21 cellular contexts compared by ENCODE assay signal in genomic region chr14:103436533-103436932, GRCh38. TPM values are rescaled to one million over a fixed set of nuclear protein-coding genes. Genes with fewer than 3 reads are reported as not detected.
DNase-seq lines count a peak whose midpoint lies in the region; ATAC-seq, FAIRE-seq and TF ChIP-seq lines count a peak whose summit lies in the region.
"Had no signal": no experiment of that assay in that cellular context is flagged by ENCODE, and none has a peak within 500 bp of the region (broad histone marks: within the 10 kb centered on the region; RNA-seq: fewer than 3 reads in every experiment).

No MANE protein-coding gene starts in this region.

- H4K5ac ChIP-seq in IMR-90 (ENCODE audit: low read depth, low read length): no peak overlapping the region

- FAIRE-seq in K562 (lab: Jason Lieb, UNC): no peak
- no peak for FAIRE-seq in keratinocyte (lab: Jason Lieb, UNC)
- FAIRE-seq: frontal cortex, GM12892 had no signal

- in situ Hi-C loops in IMR-90 (cut with MboI; ENCODE audit: low sequenced_read_pairs): no loop called here
- in situ Hi-C loops in K562 (cut with MboI): no loop called here

- BruUV-seq in IMR-90 (replicated peaks; lab: Mats Ljungman, UMichigan): no TSS peak
- no TSS peak for BruUV-seq in K562 (replicated peaks; lab: Mats Ljungman, UMichigan)

- no peak overlapping the region for H3K4ac ChIP-seq in IMR-90 (ENCODE audit: low read depth, low read length)

- intact Hi-C loops in IMR-90 (cut with micrococcal nuclease): no loop called here
- intact Hi-C loops in K562 (cut with micrococcal nuclease): no loop called here

- no peak overlapping the region for H3K56ac ChIP-seq in IMR-90 (ENCODE audit: extremely low read depth, insufficient read depth, low read length)

- H3K27me3 ChIP-seq in CD4-positive, CD25-positive, alpha-beta regulatory T cell (ENCODE audit: control insufficient read depth, insufficient read depth, low read length): no peaks in the 10 kb centered on the region
- H3K27me3 ChIP-seq in IMR-90 (ENCODE audit: control insufficient read depth, insufficient read depth, low read length) (no peaks in the 10 kb centered on the region), K562 (ENCODE audit: control insufficient read depth in 2 of 2, insufficient read depth in 2 of 2, low read length in 2 of 2) (no peaks in the 10 kb centered on the region), keratinocyte (ENCODE audit: control insufficient read depth, extremely low read depth, insufficient read depth, low read length) (no peaks in the 10 kb centered on the region)

- no peak overlapping the region for H2BK15ac ChIP-seq in IMR-90 (ENCODE audit: low read depth, low read length)

- H3K27ac Mint-ChIP-seq in CD4-positive, CD25-positive, alpha-beta regulatory T cell: peak overlapping the region in 2 of 3 donors; percentile 71 to 86
- H3K27ac Mint-ChIP-seq: activated B cell treated with CpG ODN at 0.5 μM for 24 hours had no signal

- H2AFZ ChIP-seq in IMR-90 (replicated peaks; ENCODE audit: low read length, poor library complexity) (no peak overlapping the region), K562 (ENCODE audit: low read depth, low read length) (no peak overlapping the region), keratinocyte (ENCODE audit: control insufficient read depth, low read length) (no peak overlapping the region)

- H3K4me3 Mint-ChIP-seq in CD4-positive, CD25-positive, alpha-beta regulatory T cell: no peak overlapping the region
- H3K4me3 Mint-ChIP-seq: activated B cell treated with CpG ODN at 0.5 μM for 24 hours had no signal

- H2AK9ac ChIP-seq in IMR-90 (replicated peaks; ENCODE audit: low read depth, low read length, poor library complexity): no peak overlapping the region

- no peak overlapping the region for H4K91ac ChIP-seq in IMR-90 (ENCODE audit: insufficient read depth, low read depth, low read length)

- no peak overlapping the region for H3K4me3 ChIP-seq in CD4-positive, CD25-positive, alpha-beta regulatory T cell (ENCODE audit: low read depth, low read length)
- H3K4me3 ChIP-seq in IMR-90 (ENCODE audit: insufficient read depth, low read depth, low read length) (no peak overlapping the region), K562 (no peak overlapping the region), keratinocyte (ENCODE audit: control insufficient read depth in 2 of 3, extremely low read depth in 1 of 3, insufficient read depth in 2 of 3, low read depth in 1 of 3, low read length in 3 of 3) (no peak overlapping the region)
- H3K4me3 ChIP-seq: left ventricle myocardium inferior had no signal

- no peaks in the 10 kb centered on the region for H3K4me1 ChIP-seq in CD4-positive, CD25-positive, alpha-beta regulatory T cell (ENCODE audit: control insufficient read depth, insufficient read depth, low read length, poor library complexity, severe bottlenecking)
- peaks cover 1% of the 10 kb centered on the region; the same call in 1 of the 2 replicates for H3K4me1 ChIP-seq in IMR-90 (ENCODE audit: control insufficient read depth, insufficient read depth, low read length)
- H3K4me1 ChIP-seq in K562 (replicated peaks in 1 of 2; ENCODE audit: control insufficient read depth in 2 of 2, insufficient read depth in 2 of 2, low read length in 2 of 2): no peaks in the 10 kb centered on the region
- no peaks in the 10 kb centered on the region for H3K4me1 ChIP-seq in keratinocyte (ENCODE audit: control insufficient read depth, extremely low read depth, insufficient read depth, low read length)

- TF ChIP-seq RAD21 in IMR-90 (IDR thresholded peaks at IDR 0.05; ENCODE audit: low read length) (no peak), K562 (CRISPR knock-in tag; conservative IDR thresholded peaks at IDR 0.05 in 1 of 2, IDR thresholded peaks at IDR 0.05 in 1 of 2) (no peak)

- H4K8ac ChIP-seq in IMR-90 (ENCODE audit: low read depth in 2 of 2, low read length in 2 of 2): no peak overlapping the region

- TF ChIP-seq CTCF in IMR-90 (conservative IDR thresholded peaks at IDR 0.05; ENCODE audit: low read depth, low read length) (no peak), K562 (IDR thresholded peaks at IDR 0.05 in 2 of 3, conservative IDR thresholded peaks at IDR 0.05 in 1 of 3; ENCODE audit: insufficient read depth in 2 of 3, low read depth in 1 of 3, low read length in 3 of 3) (no peak), keratinocyte (optimal IDR thresholded peaks at IDR 0.05 in 1 of 3, IDR thresholded peaks at IDR 0.05 in 1 of 3, conservative IDR thresholded peaks at IDR 0.05 in 1 of 3; ENCODE audit: extremely low read depth in 1 of 3, insufficient read depth in 2 of 3, low read length in 3 of 3) (no peak)

- TF ChIP-seq POLR2A in IMR-90 (IDR thresholded peaks at IDR 0.05; ENCODE audit: low read depth, low read length): no peak
- TF ChIP-seq POLR2A in K562 (conservative IDR thresholded peaks at IDR 0.05): no peak

- POLR2A ChIA-PET in IMR-90 (lab: Charles Lee; ENCODE audit: unreplicated experiment): no interaction called here
- POLR2A ChIA-PET in K562 (lab: Yijun Ruan, JAX): interaction anchor here (0.9 to 1.9 kb wide), 2 partner anchors 9 to 55 kb away, joined by 3 to 6 read pairs; no protein-coding TSS in a partner anchor

- H2BK5ac ChIP-seq in IMR-90 (ENCODE audit: low read depth, low read length, poor library complexity, severe bottlenecking): peak overlapping the region; percentile 15

- no peaks in the 10 kb centered on the region for H3K9me3 Mint-ChIP-seq in CD4-positive, CD25-positive, alpha-beta regulatory T cell
- H3K9me3 Mint-ChIP-seq: activated B cell treated with CpG ODN at 0.5 μM for 24 hours had no signal

- H3K9me1 ChIP-seq in IMR-90 (ENCODE audit: insufficient read depth, low read length): peaks cover 1% of the 10 kb centered on the region; the same call in 1 of the 2 replicates
- H3K9me1 ChIP-seq in K562 (ENCODE audit: control insufficient read depth, insufficient read depth, low read length): no peaks in the 10 kb centered on the region
- no peaks in the 10 kb centered on the region for H3K9me1 ChIP-seq in keratinocyte (ENCODE audit: control insufficient read depth, extremely low read depth, insufficient read depth, low read length)

- H3K9ac ChIP-seq in IMR-90 (ENCODE audit: low read depth, low read length): no peak overlapping the region
- H3K9ac ChIP-seq in K562 (ENCODE audit: insufficient read depth in 1 of 2, low read depth in 2 of 2, low read length in 2 of 2): no peak overlapping the region
- H3K9ac ChIP-seq in keratinocyte (ENCODE audit: control insufficient read depth, extremely low read depth, insufficient read depth, low read length): no peak overlapping the region

- no peak overlapping the region for H3K27ac ChIP-seq in CD4-positive, CD25-positive, alpha-beta regulatory T cell (ENCODE audit: insufficient read depth, low read length, poor library complexity, severe bottlenecking)
- no peak overlapping the region for H3K27ac ChIP-seq in IMR-90 (ENCODE audit: insufficient read depth, low read length)
- H3K27ac ChIP-seq in K562 (ENCODE audit: extremely low read depth, low read depth, low read length): peak overlapping the region; percentile 24; the same call in 1 of the 3 replicates
- peak overlapping the region; percentile 38 for H3K27ac ChIP-seq in keratinocyte (ENCODE audit: control insufficient read depth, insufficient read depth, low read length)

- H3K79me2 ChIP-seq in K562 (ENCODE audit: control insufficient read depth, insufficient read depth, low read length) (peaks cover 54% of the 10 kb centered on the region), keratinocyte (ENCODE audit: control insufficient read depth, insufficient read depth, low read length) (peaks cover 89% of the 10 kb centered on the region)

- H3K23ac ChIP-seq in IMR-90 (ENCODE audit: low read depth, low read length): no peak overlapping the region

- ATAC-seq in CD4-positive, CD25-positive, alpha-beta regulatory T cell (ENCODE audit: low read depth in 2 of 2): no peak
- ATAC-seq in IMR-90 (ENCODE audit: low read depth): peak; percentile 42; the same call in 1 of the 2 replicates
- no peak for ATAC-seq in K562
- no peak for ATAC-seq in HG03439 (IDR thresholded peaks at IDR 0.05; ENCODE audit: unreplicated experiment)
- ATAC-seq in HG02970 (IDR thresholded peaks at IDR 0.05; ENCODE audit: low FRiP score, unreplicated experiment): no peak
- ATAC-seq: right cardiac atrium had no signal

- H4K20me1 ChIP-seq in IMR-90 (ENCODE audit: insufficient read depth, low read length): peaks cover 48% of the 10 kb centered on the region; the same call in 1 of the 2 replicates
- H4K20me1 ChIP-seq in K562 (replicated peaks; ENCODE audit: control insufficient read depth, insufficient read depth, low read length): no peaks in the 10 kb centered on the region
- peaks cover 8% of the 10 kb centered on the region for H4K20me1 ChIP-seq in keratinocyte (ENCODE audit: control insufficient read depth, extremely low read depth, insufficient read depth, low read length)

- peaks cover 26% of the 10 kb centered on the region for H3K36me3 ChIP-seq in CD4-positive, CD25-positive, alpha-beta regulatory T cell (ENCODE audit: control insufficient read depth, insufficient read depth, low read length)
- H3K36me3 ChIP-seq in IMR-90 (ENCODE audit: control insufficient read depth, insufficient read depth, low read length) (peaks cover 17% of the 10 kb centered on the region), K562 (ENCODE audit: control insufficient read depth, insufficient read depth, low read length) (peaks cover 33% of the 10 kb centered on the region), keratinocyte (ENCODE audit: control insufficient read depth in 2 of 2, extremely low read depth in 1 of 2, insufficient read depth in 2 of 2, low read length in 2 of 2) (peaks cover 12 to 20% of the 10 kb centered on the region in 2 experiments)

- dilution Hi-C loops in IMR-90 (cut with HindIII; ENCODE audit: low sequenced_read_pairs, unreplicated experiment) (no loop called here), keratinocyte (cut with MboI; ENCODE audit: extremely low pct_ligation_motif_present, low sequenced_read_pairs) (no loop called here)

- H2BK120ac ChIP-seq in IMR-90 (ENCODE audit: low read depth, low read length): no peak overlapping the region

- DNase-seq in CD4-positive, CD25-positive, alpha-beta regulatory T cell: no peak
- peak; percentile 66 for DNase-seq in IMR-90
- no peak for DNase-seq in K562 (ENCODE audit: extremely low read depth in 1 of 4, low spot score in 3 of 4)
- DNase-seq in keratinocyte (ENCODE audit: low read depth, low spot score): no peak
- DNase-seq in NCI-H2081 treated with DMSO at 0.1 percent for 48 hours (lab: John Stamatoyannopoulos, UW): no peak
- DNase-seq in NCI-H2171 treated with DMSO at 0.1 percent for 48 hours (lab: John Stamatoyannopoulos, UW): no peak
- DNase-seq: activated B cell treated with CpG ODN at 0.5 μM for 24 hours; Calu3; central memory CD4-positive, alpha-beta T cell; effector CD8-positive, alpha-beta T cell; left ventricle myocardium inferior; NCI-H1436 treated with DMSO at 0.1 percent for 48 hours; NCI-H345; occipital lobe; right cardiac atrium; stimulated activated CD4-positive, alpha-beta T cell treated with anti-CD3 and anti-CD28 coated beads, Interleukin-2, amount 100 ng/mL, for 24 hours; T-helper 2 cell had no signal

- H3K4me2 ChIP-seq in IMR-90 (ENCODE audit: low read depth, low read length): no peak overlapping the region
- no peak overlapping the region for H3K4me2 ChIP-seq in K562 (ENCODE audit: insufficient read depth, low read length)
- H3K4me2 ChIP-seq in keratinocyte (ENCODE audit: control insufficient read depth, extremely low read depth, insufficient read depth, low read depth, low read length): no peak overlapping the region

- no peaks in the 10 kb centered on the region for H3K9me3 ChIP-seq in CD4-positive, CD25-positive, alpha-beta regulatory T cell (ENCODE audit: control insufficient read depth in 2 of 2, low read length in 2 of 2)
- H3K9me3 ChIP-seq in IMR-90 (ENCODE audit: control insufficient read depth, insufficient read depth, low read length): no peaks in the 10 kb centered on the region
- H3K9me3 ChIP-seq in K562 (replicated peaks; ENCODE audit: control insufficient read depth, insufficient read depth, low read depth, low read length): no peaks in the 10 kb centered on the region
- no peaks in the 10 kb centered on the region for H3K9me3 ChIP-seq in keratinocyte (ENCODE audit: control insufficient read depth, low read depth, low read length)
- H3K9me3 ChIP-seq: left ventricle myocardium inferior had no signal

- H3K36me3 Mint-ChIP-seq in CD4-positive, CD25-positive, alpha-beta regulatory T cell: peaks cover 13% of the 10 kb centered on the region

- CTCF ChIA-PET in IMR-90 (lab: Yijun Ruan, JAX): interaction anchor here (0.6 kb wide), 1 partner anchor 22 kb away, joined by 3 read pairs; no protein-coding TSS in a partner anchor
- CTCF ChIA-PET in K562 (lab: Yijun Ruan, JAX; ENCODE audit: low intra/inter-chr PET ratio): no interaction called here

- no peak overlapping the region for H2BK20ac ChIP-seq in IMR-90 (ENCODE audit: low read depth, low read length)

- WGBS in IMR-90 (ENCODE audit: extremely low coverage in 2 of 2, insufficient read length in 1 of 2), 2 experiments: no CpG with 5 or more reads among the region's 5 CpGs
- WGBS in K562 (ENCODE audit: insufficient coverage, low coverage, missing lambda C conversion rate): 86% methylated on average over 4 of the region's 5 CpGs

- H3K27me3 Mint-ChIP-seq in CD4-positive, CD25-positive, alpha-beta regulatory T cell: no peaks in the 10 kb centered on the region
- H3K27me3 Mint-ChIP-seq: activated B cell treated with CpG ODN at 0.5 μM for 24 hours had no signal

- H2AK5ac ChIP-seq in IMR-90 (ENCODE audit: low read depth, low read length): no peak overlapping the region

- peaks cover 14 to 37% (median 17%) of the 10 kb centered on the region in 4 donors for H3K4me1 Mint-ChIP-seq in CD4-positive, CD25-positive, alpha-beta regulatory T cell

- H3K18ac ChIP-seq in IMR-90 (ENCODE audit: low read depth, low read length): no peak overlapping the region

- no peak for TF ChIP-seq EP300 in K562 (IDR thresholded peaks at IDR 0.05; ENCODE audit: low read length)

- H3K14ac ChIP-seq in IMR-90 (replicated peaks; ENCODE audit: low read depth, low read length): no peak overlapping the region

- H3K79me1 ChIP-seq in IMR-90 (ENCODE audit: low read depth in 1 of 2, low read length in 2 of 2): peaks cover 25 to 77% of the 10 kb centered on the region in 2 experiments

RNA-seq across cellular contexts. Expression of gene MARK3, which starts 51.3 kb away (rescaled TPM):
- total RNA-seq in CD4-positive, CD25-positive, alpha-beta regulatory T cell: 147 TPM
- polyA plus RNA-seq in CD4-positive, CD25-positive, alpha-beta regulatory T cell: 10 to 100 TPM; 33.5 to 41.6 (median 36.1) TPM
- 80.5 and 88.0 TPM in 2 replicates for total RNA-seq in IMR-90 (2012; rRNA removed)
- 72.8 and 78.5 TPM in 2 replicates for polyA plus RNA-seq in IMR-90 (2012; rRNA removed)
- 34.2 and 35.5 TPM in 2 replicates for polyA plus RNA-seq in IMR-90 (2012; cell fraction: cytosol; rRNA removed)
- 156 and 427 TPM in 2 replicates for polyA plus RNA-seq in IMR-90 (2012; cell fraction: nucleus; rRNA removed; ENCODE audit: low replicate concordance)
- total RNA-seq in K562 (2011; cell fraction: chromatin; rRNA removed; ENCODE audit: low replicate concordance): 157 and 305 TPM in 2 replicates
- total RNA-seq in K562 (2011; cell fraction: nucleolus; rRNA removed): 86.7 and 110 TPM in 2 replicates
- 139 and 215 TPM in 2 replicates for total RNA-seq in K562 (2011; cell fraction: nucleoplasm; rRNA removed)
- 47.9 and 49.5 TPM in 2 replicates for total RNA-seq in K562 (2014; rRNA removed)
- total RNA-seq in K562 (2014; rRNA removed; fragmentation: Illumina TruSeq; extraction: Trizol): 57.5 and 60.4 TPM in 2 replicates
- 52.1 and 56.3 TPM in 2 replicates for total RNA-seq in K562 (2015; rRNA removed; fragmentation: Illumina TruSeq; extraction: Trizol)
- 54.1 and 63.1 TPM in 2 replicates for total RNA-seq in K562 (2021)
- polyA plus RNA-seq in K562 (2011; rRNA removed): 60.7 and 68.7 TPM in 2 replicates
- 29.4 and 31.3 TPM in 2 replicates for polyA plus RNA-seq in K562 (2011; cell fraction: cytosol; rRNA removed)
- 59.4 and 59.9 TPM in 2 replicates for polyA plus RNA-seq in K562 (2011; cell fraction: nucleus; rRNA removed)
- 41.6 and 49.0 TPM in 2 replicates for polyA plus RNA-seq in K562 (2012)
- 54.9 and 65.3 TPM in 2 replicates for polyA plus RNA-seq in K562 (2014; fragmentation: Illumina TruSeq; extraction: Trizol)
- 10 to 100 TPM; 10.1 to 18.2 TPM for polyA plus RNA-seq in K562 (2014; fragmentation: Nextera tagmentation; extraction: Ambion mirVana)
- polyA plus RNA-seq in K562 (2014; rRNA removed): 53.2 and 55.1 TPM in 2 replicates
- polyA minus RNA-seq in K562 (2011; rRNA and poly(A)+ RNA removed): 95.3 and 99.4 TPM in 2 replicates
- polyA minus RNA-seq in K562 (2011; cell fraction: cytosol; rRNA and poly(A)+ RNA removed): 20.8 and 26.0 TPM in 2 replicates
- polyA minus RNA-seq in K562 (2011; cell fraction: nucleus; rRNA and poly(A)+ RNA removed): 54.3 and 101 TPM in 2 replicates
- 104 to 133 TPM (median 109 TPM) in 3 replicates for polyA plus RNA-seq in keratinocyte
- polyA plus RNA-seq in keratinocyte (2011; ENCODE audit: low read depth): 140 TPM
- 76.3 and 108 TPM in 2 replicates for polyA plus RNA-seq in keratinocyte (2011; cell fraction: cytosol; rRNA removed)
- polyA plus RNA-seq in keratinocyte (2011; cell fraction: nucleus; rRNA removed): 222 and 234 TPM in 2 replicates
- 75.5 and 77.8 TPM in 2 replicates for polyA plus RNA-seq in keratinocyte (2012; ENCODE audit: low replicate concordance)
- 33.2 to 176 TPM (median 102 TPM) in 3 replicates for polyA minus RNA-seq in keratinocyte
- polyA minus RNA-seq in keratinocyte (2011; cell fraction: cytosol; rRNA and poly(A)+ RNA removed): 114 TPM
- polyA minus RNA-seq in keratinocyte (2011; cell fraction: nucleus; rRNA and poly(A)+ RNA removed): 100 and 181 TPM in 2 replicates

Comparison
In these comparisons a context has a peak if more than half of its experiments do, and no peak if none do; other contexts are left out.
1. H3K27ac ChIP-seq: peak in K562 (single experiment) and keratinocyte (single experiment); none in CD4-positive, CD25-positive, alpha-beta regulatory T cell (single experiment) and IMR-90 (single experiment).